ENCODE assay signal across 28 cellular contexts in the genomic region with DNA sequence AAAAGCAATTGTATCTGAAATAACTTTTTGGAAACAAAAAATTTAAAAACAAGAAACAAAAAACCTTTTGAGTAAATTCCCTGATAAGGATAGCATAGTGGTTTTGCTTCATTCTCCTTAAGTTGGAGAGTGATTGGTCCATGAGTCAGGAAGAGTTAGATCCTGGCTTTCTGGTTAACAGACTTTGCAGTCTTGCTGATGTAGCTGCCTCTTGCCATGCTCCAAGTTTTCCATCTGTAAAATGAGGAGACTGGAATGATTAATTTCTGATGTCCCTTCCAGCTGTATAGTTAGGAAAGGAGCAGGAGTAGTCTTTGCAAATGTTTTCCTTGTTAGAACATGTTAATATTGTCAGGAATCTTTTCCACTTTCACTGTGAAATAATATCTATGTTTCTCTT.
"Had no signal": no experiment of that assay in that cellular context is flagged by ENCODE, and none has a peak within 500 bp of the region (broad histone marks: within the 10 kb centered on the region; RNA-seq: fewer than 3 reads in every experiment).

No MANE protein-coding gene starts in this region.

- H3K4me3 ChIP-seq: adrenal gland, coronary artery, dorsolateral prefrontal cortex, heart left ventricle, ovary, prostate gland, right atrium auricular region, tibial nerve had no signal

- DNase-seq: activated CD4-positive, alpha-beta T cell treated with anti-CD3 and anti-CD28 coated beads for 48 hours; activated CD4-positive, alpha-beta T cell treated with anti-CD3 and anti-CD28 coated beads, Interleukin-2, amount 50 U/mL, for 48 hours; activated CD8-positive, alpha-beta memory T cell treated with anti-CD3 and anti-CD28 coated beads for 24 hours; activated effector memory CD4-positive, alpha-beta T cell treated with anti-CD3 and anti-CD28 coated beads, Interleukin-2, amount 50 U/mL, for 16 hours; activated naive CD4-positive, alpha-beta T cell treated with anti-CD3 and anti-CD28 coated beads for 36 hours; activated naive CD8-positive, alpha-beta T cell treated with anti-CD3 and anti-CD28 coated beads for 36 hours; adrenal gland; aorta; brain microvascular endothelial cell; dorsolateral prefrontal cortex; effector memory CD4-positive, alpha-beta T cell; foreskin keratinocyte; heart left ventricle; hypothalamus; immature natural killer cell; kidney; naive B cell; nephron progenitor cell; ovary; stimulated activated CD4-positive, alpha-beta T cell treated with anti-CD3 and anti-CD28 coated beads, Interleukin-15, amount 100 ng/mL, for 24 hours; stimulated activated CD4-positive, alpha-beta T cell treated with anti-CD3 and anti-CD28 coated beads, Interleukin-2, amount 100 ng/mL, for 24 hours; stimulated activated naive CD4-positive, alpha-beta T cell; WERI-Rb-1 had no signal

- ATAC-seq: activated CD4-positive, CD25-positive, alpha-beta regulatory T cell treated with anti-CD3 and anti-CD28 coated beads, Interleukin-2, amount 50 U/mL, for 24 hours; foreskin keratinocyte; heart left ventricle had no signal
